Comparison of ENCODE assay signal across 2 cellular contexts in genomic region chr6:5138995-5139827, GRCh38.
TF ChIP-seq lines count a peak whose summit lies in the region.

No MANE protein-coding gene starts in this region.

TF ChIP-seq in endothelial cell of umbilical vein, 7 proteins besides CTCF, POLR2A, EP300 and RAD21:
- TF ChIP-seq POLR2AphosphoS5 (IDR thresholded peaks at IDR 0.05; ENCODE audit: insufficient read depth, low read depth, low read length) = no peak
TF ChIP-seq in endothelial cell of umbilical vein: peak in this region for 0.

TF ChIP-seq in HepG2, 621 proteins besides CTCF, POLR2A, EP300 and RAD21 (continues in another document):
- TF ChIP-seq FOXP1 (IDR thresholded peaks at IDR 0.05) (no peak), FOXP1 (CRISPR knock-in tag; IDR thresholded peaks at IDR 0.05) (peak; percentile 7; the same call in 1 of the 2 replicates), KDM3A (CRISPR knock-in tag; IDR thresholded peaks at IDR 0.05; ENCODE audit: low read depth) (no peak), ZNF619 (CRISPR knock-in tag; IDR thresholded peaks at IDR 0.05) (no peak), ZNF335 (CRISPR knock-in tag; IDR thresholded peaks at IDR 0.05) (no peak), KLF9 (CRISPR knock-in tag; IDR thresholded peaks at IDR 0.05; ENCODE audit: low read depth) (0 out of 2 replicates have a peak, but pooled peaks have one; percentile 46), ZBTB2 (CRISPR knock-in tag; IDR thresholded peaks at IDR 0.05; ENCODE audit: low read depth) (no peak), ZNF691 (CRISPR knock-in tag; IDR thresholded peaks at IDR 0.05; ENCODE audit: borderline replicate concordance, low read depth) (no peak), RXRB (CRISPR knock-in tag; IDR thresholded peaks at IDR 0.05; ENCODE audit: borderline replicate concordance) (no peak), HDAC2 (CRISPR knock-in tag; IDR thresholded peaks at IDR 0.05) (peak; percentile 9; the same call in 1 of the 2 replicates), MYC (CRISPR knock-in tag; IDR thresholded peaks at IDR 0.05; ENCODE audit: borderline replicate concordance) (no peak), DR1 (CRISPR knock-in tag; IDR thresholded peaks at IDR 0.05) (no peak), IRF1 (CRISPR knock-in tag; IDR thresholded peaks at IDR 0.05; ENCODE audit: low read depth) (no peak), ZNF572 (CRISPR knock-in tag; IDR thresholded peaks at IDR 0.05) (no peak), ZBTB49 (CRISPR knock-in tag; IDR thresholded peaks at IDR 0.05; ENCODE audit: borderline replicate concordance) (no peak), HOXA5 (CRISPR knock-in tag; IDR thresholded peaks at IDR 0.05) (no peak), SRY (CRISPR knock-in tag; IDR thresholded peaks at IDR 0.05) (no peak), NCOA2 (CRISPR knock-in tag; IDR thresholded peaks at IDR 0.05) (0 out of 2 replicates have a peak, but pooled peaks have one; percentile 19), GMEB1 (CRISPR knock-in tag; IDR thresholded peaks at IDR 0.05; ENCODE audit: borderline replicate concordance) (no peak), ZNF264 (CRISPR knock-in tag; IDR thresholded peaks at IDR 0.05) (no peak), RNF2 (conservative IDR thresholded peaks at IDR 0.05; ENCODE audit: low read depth) (no peak), YEATS4 (CRISPR knock-in tag; IDR thresholded peaks at IDR 0.05; ENCODE audit: borderline replicate concordance) (no peak), ZBTB38 (CRISPR knock-in tag; IDR thresholded peaks at IDR 0.05) (peak; percentile 59), ZBTB1 (CRISPR knock-in tag; IDR thresholded peaks at IDR 0.05; ENCODE audit: borderline replicate concordance) (no peak), ETV6 (CRISPR knock-in tag; conservative IDR thresholded peaks at IDR 0.05) (no peak), ETV5 (CRISPR knock-in tag; IDR thresholded peaks at IDR 0.05; ENCODE audit: borderline replicate concordance) (no peak), ZNF383 (CRISPR knock-in tag; IDR thresholded peaks at IDR 0.05; ENCODE audit: borderline replicate concordance) (no peak), AKNA (CRISPR knock-in tag; IDR thresholded peaks at IDR 0.05; ENCODE audit: borderline replicate concordance) (no peak), ZKSCAN1 (IDR thresholded peaks at IDR 0.05; ENCODE audit: low read length) (no peak), RBFOX2 (IDR thresholded peaks at IDR 0.05; ENCODE audit: low read depth, low read length) (no peak), ZNF251 (CRISPR knock-in tag; IDR thresholded peaks at IDR 0.05) (no peak), ZNF317 (CRISPR knock-in tag; IDR thresholded peaks at IDR 0.05) (no peak), JUNB (CRISPR knock-in tag; IDR thresholded peaks at IDR 0.05; ENCODE audit: borderline replicate concordance) (no peak), ZMYM4 (CRISPR knock-in tag; IDR thresholded peaks at IDR 0.05) (no peak; the same call in 1 of the 2 replicates), ATF5 (CRISPR knock-in tag; IDR thresholded peaks at IDR 0.05; ENCODE audit: low read depth) (no peak), ZNF12 (CRISPR knock-in tag; IDR thresholded peaks at IDR 0.05) (no peak), NONO (IDR thresholded peaks at IDR 0.05) (no peak), NONO (CRISPR knock-in tag; conservative IDR thresholded peaks at IDR 0.05) (no peak), ATF3 (CRISPR knock-in tag; IDR thresholded peaks at IDR 0.05) (no peak), PCBP1 (IDR thresholded peaks at IDR 0.05; ENCODE audit: borderline replicate concordance, low read depth, low read length) (no peak), ZNF678 (CRISPR knock-in tag; IDR thresholded peaks at IDR 0.05) (no peak), ESRRA (CRISPR knock-in tag; IDR thresholded peaks at IDR 0.05; ENCODE audit: low read depth) (no peak), ZZZ3 (CRISPR knock-in tag; IDR thresholded peaks at IDR 0.05; ENCODE audit: borderline replicate concordance) (no peak), ZNF253 (CRISPR knock-in tag; IDR thresholded peaks at IDR 0.05; ENCODE audit: borderline replicate concordance) (no peak), DZIP1 (CRISPR knock-in tag; IDR thresholded peaks at IDR 0.05) (no peak), HBP1 (CRISPR knock-in tag; IDR thresholded peaks at IDR 0.05; ENCODE audit: low read depth) (no peak), ZFP91 (CRISPR knock-in tag; IDR thresholded peaks at IDR 0.05; ENCODE audit: borderline replicate concordance) (no peak)
